17 cellular contexts compared by ENCODE assay signal in genomic region chr5:180909782-180910181, GRCh38. TPM values are rescaled to one million over a fixed set of nuclear protein-coding genes. Genes with fewer than 3 reads are reported as not detected.
"Had no signal": no experiment of that assay in that cellular context is flagged by ENCODE, and none has a peak within 500 bp of the region (broad histone marks: within the 10 kb centered on the region; RNA-seq: fewer than 3 reads in every experiment).

No MANE protein-coding gene starts in this region.

- H3K9me3 ChIP-seq: body of pancreas, colonic mucosa, thyroid gland, uterus had no signal

- ATAC-seq: body of pancreas, esophagus mucosa had no signal

- H3K36me3 ChIP-seq: colonic mucosa, thyroid gland, uterus had no signal

- H3K27ac ChIP-seq: body of pancreas, colonic mucosa, thyroid gland, uterus had no signal

- H3K27ac Mint-ChIP-seq: stimulated activated memory B cell treated with anti-CD40 and anti-IgM and Interleukin-4, amounts not matched to agents 10 μg/mL and 1 μg/mL and 100 μg/mL, for 72 hours had no signal

- H3K4me3 Mint-ChIP-seq: activated naive CD8-positive, alpha-beta T cell treated with anti-CD3 and anti-CD28 coated beads for 36 hours; stimulated activated memory B cell treated with anti-CD40 and anti-IgM and Interleukin-4, amounts not matched to agents 10 μg/mL and 1 μg/mL and 100 μg/mL, for 72 hours had no signal

- FAIRE-seq: endometrium had no signal

- H3K4me1 Mint-ChIP-seq: stimulated activated memory B cell treated with anti-CD40 and anti-IgM and Interleukin-4, amounts not matched to agents 10 μg/mL and 1 μg/mL and 100 μg/mL, for 72 hours had no signal

- H3K9me3 Mint-ChIP-seq: activated naive CD8-positive, alpha-beta T cell treated with anti-CD3 and anti-CD28 coated beads for 36 hours; stimulated activated memory B cell treated with anti-CD40 and anti-IgM and Interleukin-4, amounts not matched to agents 10 μg/mL and 1 μg/mL and 100 μg/mL, for 72 hours had no signal

- H3K4me1 ChIP-seq: body of pancreas, colonic mucosa had no signal

- H3K4me3 ChIP-seq: body of pancreas, colonic mucosa, thyroid gland, uterus had no signal

- DNase-seq: activated CD4-positive, alpha-beta T cell treated with anti-CD3 and anti-CD28 coated beads, Interleukin-2, amount 50 U/mL, for 48 hours; activated T-cell treated with anti-CD3 and anti-CD28 coated beads, Interleukin-2, amount 50 U/mL, for 48 hours; amygdala; body of pancreas; central memory CD4-positive, alpha-beta T cell; colonic mucosa; islet precursor cell; mesenchymal stem cell; thyroid gland; uterus had no signal

- H3K36me3 Mint-ChIP-seq: activated naive CD8-positive, alpha-beta T cell treated with anti-CD3 and anti-CD28 coated beads for 36 hours; stimulated activated memory B cell treated with anti-CD40 and anti-IgM and Interleukin-4, amounts not matched to agents 10 μg/mL and 1 μg/mL and 100 μg/mL, for 72 hours had no signal

- H3K27me3 ChIP-seq: body of pancreas, colonic mucosa, thyroid gland, uterus had no signal

RNA-seq across cellular contexts. Expression of gene BTNL8, which starts 10.8 kb away (rescaled TPM):
- total RNA-seq: esophagus mucosa, osteocyte, pulmonary artery endothelial cell had no signal
- polyA plus RNA-seq: neural cell had no signal
